In genomic region chr12:116684891-116685290, GRCh38 we compare ENCODE assay signal across 15 cellular contexts. TPM values are rescaled to one million over a fixed set of nuclear protein-coding genes. Genes with fewer than 3 reads are reported as not detected.
A peak's percentile ranks its signal among the peaks of the same experiment; 100 is the strongest.
DNase-seq lines count a peak whose midpoint lies in the region; ATAC-seq and TF ChIP-seq lines count a peak whose summit lies in the region.
"Had no signal": no experiment of that assay in that cellular context is flagged by ENCODE, and none has a peak within 500 bp of the region (broad histone marks: within the 10 kb centered on the region; RNA-seq: fewer than 3 reads in every experiment).

No MANE protein-coding gene starts in this region.

- no peak overlapping the region for H3K27ac ChIP-seq in HEK293 (ENCODE audit: extremely low read depth, low read depth, low read length)

- CTCF ChIA-PET in HEK293 (lab: Yijun Ruan, JAX), result interaction anchor here (0.6 kb wide), 1 partner anchor 738 kb away, joined by 3 read pairs; no protein-coding TSS in a partner anchor

- H3K36me3 ChIP-seq in HEK293 (ENCODE audit: control insufficient read depth in 2 of 2, insufficient read depth in 1 of 2, low read length in 2 of 2), result no peaks in the 10 kb centered on the region
- H3K36me3 ChIP-seq: HAP-1 had no signal

- POLR2A ChIA-PET in HEK293 (lab: Yijun Ruan, JAX), result no interaction called here

- H3K4me1 ChIP-seq in HEK293 (ENCODE audit: control insufficient read depth, insufficient read depth, low read length), result no peaks in the 10 kb centered on the region
- H3K4me1 ChIP-seq: HAP-1 had no signal

- in situ Hi-C loops in GM13976 (cut with MboI; ENCODE audit: low sequenced_read_pairs, unreplicated experiment), result no loop called here

- no peaks in the 10 kb centered on the region for H3K9me3 ChIP-seq in HEK293 (ENCODE audit: control insufficient read depth, insufficient read depth, low read depth, low read length)
- H3K9me3 ChIP-seq: HAP-1 had no signal

- H3K4me3 ChIP-seq in HEK293 (ENCODE audit: low read depth, low read length), result no peak overlapping the region
- H3K4me3 ChIP-seq: HAP-1 had no signal

- DNase-seq in NOMO-1 treated with DMSO at 0.1 percent for 48 hours (lab: John Stamatoyannopoulos, UW; ENCODE audit: unreplicated experiment) (peak; percentile 10), NOMO-1 treated with dmso at 0.1 percent for 144 hours (lab: John Stamatoyannopoulos, UW; ENCODE audit: unreplicated experiment) (no peak), mesenteric fat pad (ENCODE audit: low spot score) (peak; percentile 49), GM13976 (ENCODE audit: low spot score) (no peak)
- DNase-seq: C1 segment of cervical spinal cord; Calu3; CD4-positive, alpha-beta memory T cell; COR-L47; DMS53; DMS79 treated with DMSO at 0.1 percent for 48 hours; GF-D8; GOT3 had no signal

- no peak for ATAC-seq in HG03045 (IDR thresholded peaks at IDR 0.05; ENCODE audit: unreplicated experiment)

- TF ChIP-seq CTCF in HEK293 (tag by site-specific recombination; IDR thresholded peaks at IDR 0.05) (no peak), GM13976 (IDR thresholded peaks at IDR 0.05; ENCODE audit: borderline replicate concordance, control extremely low read depth, extremely low read depth, insufficient read depth, missing control alignments) (no peak)

TF ChIP-seq in HEK293, 187 proteins besides CTCF, POLR2A, EP300 and RAD21:
- TF ChIP-seq SCRT2 (tag by site-specific recombination; IDR thresholded peaks at IDR 0.05) (0 out of 2 replicates have a peak, but pooled peaks have one; percentile 36), ZNF10 (tag by site-specific recombination; IDR thresholded peaks at IDR 0.05) (0 out of 2 replicates have a peak, but pooled peaks have one; percentile 53), KLF17 (tag by site-specific recombination; IDR thresholded peaks at IDR 0.05) (no peak)
TF ChIP-seq in HEK293: peak in this region for 2.

RNA-seq across cellular contexts. Expression of gene SPRING1, which starts 53.0 kb away (rescaled TPM):
- total RNA-seq in mesenteric fat pad, result 21.5 TPM

RNA-seq across cellular contexts. Expression of gene RNFT2, which starts 53.2 kb away (rescaled TPM):
- total RNA-seq in mesenteric fat pad, result 2.1 TPM

Comparison
In these comparisons a context has a peak if more than half of its experiments do, and no peak if none do; other contexts are left out.
1. DNase-seq: peak in NOMO-1 treated with DMSO at 0.1 percent for 48 hours (single experiment) and mesenteric fat pad (single experiment); none in NOMO-1 treated with dmso at 0.1 percent for 144 hours (single experiment) and GM13976 (single experiment).